18 cellular contexts compared by ENCODE assay signal in genomic region chr5:16740476-16740875, GRCh38.
DNase-seq lines count a peak whose midpoint lies in the region; ATAC-seq and TF ChIP-seq lines count a peak whose summit lies in the region.
"Had no signal": no experiment of that assay in that cellular context is flagged by ENCODE, and none has a peak within 500 bp of the region (broad histone marks: within the 10 kb centered on the region; RNA-seq: fewer than 3 reads in every experiment).

No MANE protein-coding gene starts in this region.

- H3K27ac Mint-ChIP-seq in glutamatergic neuron (ENCODE audit: unreplicated experiment) (peak overlapping the region; percentile 95), neural progenitor cell (peak overlapping the region; percentile 97)
- H3K27ac Mint-ChIP-seq: naive B cell had no signal

- H3K36me3 Mint-ChIP-seq in glutamatergic neuron (ENCODE audit: unreplicated experiment): no peaks in the 10 kb centered on the region
- H3K36me3 Mint-ChIP-seq in neural progenitor cell: peaks cover 2% of the 10 kb centered on the region
- H3K36me3 Mint-ChIP-seq: naive B cell had no signal

- H3K9me3 ChIP-seq in HUES6 (ENCODE audit: control insufficient read depth, insufficient read depth, low read depth, low read length) (no peaks in the 10 kb centered on the region), neural progenitor cell (ENCODE audit: low read depth) (no peaks in the 10 kb centered on the region)
- H3K9me3 ChIP-seq: adrenal gland, BE2C, Peyer's patch, thoracic aorta had no signal

- H3K9ac ChIP-seq in HUES6 (ENCODE audit: low read length) (peak overlapping the region; percentile 82), neural progenitor cell (no peak overlapping the region)

- H3K27me3 Mint-ChIP-seq in glutamatergic neuron (ENCODE audit: unreplicated experiment) (peaks cover 11% of the 10 kb centered on the region), neural progenitor cell (ENCODE audit: insufficient read depth, low read depth) (no peaks in the 10 kb centered on the region)

- H3K9me3 Mint-ChIP-seq in glutamatergic neuron (ENCODE audit: unreplicated experiment) (peaks cover 16% of the 10 kb centered on the region), neural progenitor cell (no peaks in the 10 kb centered on the region)
- H3K9me3 Mint-ChIP-seq: naive B cell had no signal

- no peak overlapping the region for H2AFZ ChIP-seq in neural progenitor cell (replicated peaks)

- peak overlapping the region; percentile 75 for H3K4me2 ChIP-seq in neural progenitor cell

- H3K27me3 ChIP-seq in HUES6 (ENCODE audit: control insufficient read depth, insufficient read depth, low read length) (no peaks in the 10 kb centered on the region), neural progenitor cell (no peaks in the 10 kb centered on the region)
- H3K27me3 ChIP-seq: adrenal gland, Peyer's patch had no signal

- H3K4me3 Mint-ChIP-seq in glutamatergic neuron (ENCODE audit: unreplicated experiment) (peak overlapping the region; percentile 85), neural progenitor cell (peak overlapping the region; percentile 90)
- H3K4me3 Mint-ChIP-seq: naive B cell had no signal

- H3K4me1 ChIP-seq in HUES6 (ENCODE audit: control insufficient read depth, insufficient read depth, low read length) (peaks cover 42% of the 10 kb centered on the region), neural progenitor cell (peaks cover 63% of the 10 kb centered on the region)
- H3K4me1 ChIP-seq: adrenal gland, BE2C had no signal

- H3F3A ChIP-seq in neural progenitor cell (ENCODE audit: low read depth): peaks cover 86% of the 10 kb centered on the region

- H3K27ac ChIP-seq in HUES6 (ENCODE audit: low read depth, low read length): peak overlapping the region; percentile 89
- peak overlapping the region; percentile 94 for H3K27ac ChIP-seq in neural progenitor cell
- H3K27ac ChIP-seq: adrenal gland, Peyer's patch, thoracic aorta had no signal

- peaks cover 45% of the 10 kb centered on the region for H3K4me1 Mint-ChIP-seq in glutamatergic neuron (ENCODE audit: low read depth, unreplicated experiment)
- peaks cover 74% of the 10 kb centered on the region for H3K4me1 Mint-ChIP-seq in neural progenitor cell

- DNase-seq in SK-N-DZ (ENCODE audit: low spot score): peak; percentile 5
- peak; percentile 51 for DNase-seq in glutamatergic neuron
- peak; percentile 54 for DNase-seq in neural progenitor cell (ENCODE audit: low spot score)
- DNase-seq in iPS-NIHi7 (ENCODE audit: extremely low spot score): no peak
- DNase-seq in activated CD4-positive, alpha-beta T cell treated with anti-CD3 and anti-CD28 coated beads, Interleukin-2, amount 50 U/mL, for 4 hours: no peak
- DNase-seq in HUDEP-2 (lab: John Stamatoyannopoulos, UW; ENCODE audit: unreplicated experiment in 76 of 76): no peak
- DNase-seq: adrenal gland; BE2C; KG1; naive B cell; NCI-H1694; NCI-H526; Peyer's patch; stimulated activated CD4-positive, alpha-beta T cell treated with anti-CD3 and anti-CD28 coated beads, Interleukin-1b, Interleukin-23, amount 100 ng/mL, for 48 hours; SW 1271 had no signal

- no peak for ATAC-seq in HG03139 (IDR thresholded peaks at IDR 0.05; ENCODE audit: unreplicated experiment)

- no peak for TF ChIP-seq CTCF in glutamatergic neuron (IDR thresholded peaks at IDR 0.05; ENCODE audit: partially characterized antibody, unreplicated experiment)
- TF ChIP-seq CTCF in neural progenitor cell (IDR thresholded peaks at IDR 0.05): no peak

- peaks cover 49% of the 10 kb centered on the region for H3K79me2 ChIP-seq in neural progenitor cell (ENCODE audit: low read depth)

- H3K36me3 ChIP-seq in HUES6 (ENCODE audit: control insufficient read depth, insufficient read depth, low read length) (no peaks in the 10 kb centered on the region), neural progenitor cell (no peaks in the 10 kb centered on the region)
- H3K36me3 ChIP-seq: adrenal gland, BE2C, thoracic aorta had no signal

- peaks cover 7% of the 10 kb centered on the region for H4K20me1 ChIP-seq in neural progenitor cell (ENCODE audit: low read depth)

- peak overlapping the region; percentile 57 for H3K4me3 ChIP-seq in HUES6 (ENCODE audit: low read depth, low read length)
- H3K4me3 ChIP-seq in neural progenitor cell: peak overlapping the region; percentile 49
- H3K4me3 ChIP-seq: adrenal gland, Peyer's patch, thoracic aorta had no signal

Comparison
In these comparisons a context has a peak if more than half of its experiments do, and no peak if none do; other contexts are left out.
1. DNase-seq: peak in SK-N-DZ (single experiment), glutamatergic neuron (single experiment) and neural progenitor cell (single experiment); none in iPS-NIHi7 (single experiment), activated CD4-positive, alpha-beta T cell treated with anti-CD3 and anti-CD28 coated beads, Interleukin-2, amount 50 U/mL, for 4 hours (0 of 2) and HUDEP-2 (0 of 76).